8 cellular contexts compared by ENCODE assay signal in the genomic region with DNA sequence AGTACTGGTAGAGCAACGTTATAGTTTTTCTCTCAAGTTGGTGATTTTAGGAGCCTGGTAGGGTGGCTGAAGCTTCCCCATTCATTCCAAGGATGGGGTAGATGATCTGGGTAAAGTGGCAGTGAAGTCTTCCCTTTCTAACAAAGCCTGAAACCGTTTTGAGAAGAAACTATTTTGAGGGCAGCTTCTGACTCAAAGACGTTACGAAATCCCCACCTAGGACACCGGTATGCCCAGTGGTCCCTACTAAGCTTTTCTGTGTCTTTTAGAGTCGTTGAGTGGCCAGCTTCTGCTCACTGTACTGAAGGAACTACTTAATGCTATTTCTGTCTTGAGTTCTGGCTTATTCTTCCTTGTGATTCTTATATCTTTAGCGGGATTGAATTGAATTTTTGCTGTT. TPM values are rescaled to one million over a fixed set of nuclear protein-coding genes. Genes with fewer than 3 reads are reported as not detected.
DNase-seq lines count a peak whose midpoint lies in the region; ATAC-seq and TF ChIP-seq lines count a peak whose summit lies in the region.

No MANE protein-coding gene starts in this region.

- intact Hi-C loops in ascending aorta (cut with DNase I): loop anchor here (10.0 kb wide), 1 partner anchor 119 kb away; no protein-coding TSS in a partner anchor

- no peaks in the 10 kb centered on the region for H3K27me3 ChIP-seq in ascending aorta

- peaks cover 37% of the 10 kb centered on the region for H3K4me1 Mint-ChIP-seq in stimulated activated naive CD8-positive, alpha-beta T cell treated with anti-CD3 and anti-CD28 coated beads, Interleukin-15, Interleukin-2, amounts not matched to agents 100 ng/mL and 50 ng/mL, for 24 hours (ENCODE audit: low read depth)
- H3K4me1 Mint-ChIP-seq in memory B cell: peaks cover 24% of the 10 kb centered on the region

- no peaks in the 10 kb centered on the region for H3K27me3 Mint-ChIP-seq in stimulated activated naive CD8-positive, alpha-beta T cell treated with anti-CD3 and anti-CD28 coated beads, Interleukin-15, Interleukin-2, amounts not matched to agents 100 ng/mL and 50 ng/mL, for 24 hours
- no peaks in the 10 kb centered on the region for H3K27me3 Mint-ChIP-seq in memory B cell

- peaks cover 7 to 10% of the 10 kb centered on the region in 2 donors for H3K4me1 ChIP-seq in ascending aorta

- no peak for ATAC-seq in stimulated activated naive CD8-positive, alpha-beta T cell treated with anti-CD3 and anti-CD28 coated beads, Interleukin-15, Interleukin-2, amounts not matched to agents 100 U/mL and 50 U/mL, for 24 hours
- no peak for ATAC-seq in memory B cell (ENCODE audit: low read depth)
- ATAC-seq in GM18858 (IDR thresholded peaks at IDR 0.05; ENCODE audit: unreplicated experiment): no peak

- peak overlapping the region; percentile 94 for H3K27ac Mint-ChIP-seq in stimulated activated naive CD8-positive, alpha-beta T cell treated with anti-CD3 and anti-CD28 coated beads, Interleukin-15, Interleukin-2, amounts not matched to agents 100 ng/mL and 50 ng/mL, for 24 hours
- H3K27ac Mint-ChIP-seq in memory B cell: peak overlapping the region; percentile 94

- no peak for TF ChIP-seq CTCF in ascending aorta (IDR thresholded peaks at IDR 0.05)

- H3K9me3 ChIP-seq in ascending aorta: no peaks in the 10 kb centered on the region

- peak overlapping the region; percentile 92 to 99 for H3K4me3 ChIP-seq in ascending aorta

- peak overlapping the region; percentile 96 for H3K4me3 Mint-ChIP-seq in stimulated activated naive CD8-positive, alpha-beta T cell treated with anti-CD3 and anti-CD28 coated beads, Interleukin-15, Interleukin-2, amounts not matched to agents 100 ng/mL and 50 ng/mL, for 24 hours
- peak overlapping the region; percentile 99 for H3K4me3 Mint-ChIP-seq in memory B cell

- H3K27ac ChIP-seq in ascending aorta: peak overlapping the region; percentile 75 to 77

- H3K36me3 ChIP-seq in ascending aorta: no peaks in the 10 kb centered on the region

- H3K9me3 Mint-ChIP-seq in stimulated activated naive CD8-positive, alpha-beta T cell treated with anti-CD3 and anti-CD28 coated beads, Interleukin-15, Interleukin-2, amounts not matched to agents 100 ng/mL and 50 ng/mL, for 24 hours: no peaks in the 10 kb centered on the region
- H3K9me3 Mint-ChIP-seq in memory B cell: no peaks in the 10 kb centered on the region

- DNase-seq in stimulated activated naive CD8-positive, alpha-beta T cell treated with anti-CD3 and anti-CD28 coated beads, Interleukin-15, Interleukin-2, amounts not matched to agents 100 U/mL and 50 U/mL, for 24 hours: no peak
- DNase-seq in ascending aorta (ENCODE audit: low spot score in 2 of 2) (no peak), memory B cell (ENCODE audit: low spot score in 2 of 2) (no peak), NCI-H526 treated with DMSO at 0.1 percent for 48 hours (lab: John Stamatoyannopoulos, UW) (no peak), GOT3 (lab: John Stamatoyannopoulos, UW) (no peak), NCI-H345 (lab: John Stamatoyannopoulos, UW) (no peak)

- H3K36me3 Mint-ChIP-seq in stimulated activated naive CD8-positive, alpha-beta T cell treated with anti-CD3 and anti-CD28 coated beads, Interleukin-15, Interleukin-2, amounts not matched to agents 100 ng/mL and 50 ng/mL, for 24 hours (ENCODE audit: low read depth): no peaks in the 10 kb centered on the region
- H3K36me3 Mint-ChIP-seq in memory B cell: no peaks in the 10 kb centered on the region

RNA-seq across cellular contexts. Expression of gene WDTC1, which starts 1.4 kb away (rescaled TPM):
- 36.2 TPM for total RNA-seq in ascending aorta
